8 cellular contexts compared by ENCODE assay signal in the genomic region with DNA sequence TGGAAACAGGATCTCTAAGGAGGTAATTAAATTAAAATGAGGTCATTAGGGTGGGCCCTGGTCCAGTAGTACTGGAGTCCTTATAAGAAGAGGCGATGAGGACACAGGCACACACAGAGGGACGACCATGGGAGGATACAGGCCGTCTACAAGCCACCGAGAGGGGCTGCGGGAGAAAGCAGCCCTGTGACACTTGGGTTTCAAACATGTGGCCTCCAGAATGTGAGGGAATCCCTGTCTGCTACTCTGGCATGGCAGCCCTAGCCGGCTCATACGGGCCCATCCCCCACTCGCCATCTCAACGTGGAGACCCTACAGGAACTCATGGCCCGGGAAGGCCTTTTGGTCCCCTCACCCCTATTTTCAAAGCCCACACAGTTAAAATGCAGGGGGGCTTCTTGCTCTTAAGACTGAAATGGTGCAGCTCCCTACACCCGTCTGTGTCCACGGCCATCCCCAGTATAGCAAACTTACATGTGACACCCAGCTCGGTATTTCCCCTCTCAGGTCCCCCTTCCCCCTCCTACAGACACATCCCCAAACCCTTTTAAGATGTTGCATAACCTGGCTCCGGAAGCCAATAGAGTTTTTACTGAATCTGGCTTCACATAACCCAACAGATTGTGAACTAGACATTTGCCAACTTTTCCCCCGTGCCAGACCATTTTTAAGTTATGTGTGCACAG.
A peak's percentile ranks its signal among the peaks of the same experiment; 100 is the strongest.
DNase-seq lines count a peak whose midpoint lies in the region; ATAC-seq and TF ChIP-seq lines count a peak whose summit lies in the region.

No MANE protein-coding gene starts in this region.

- no peak for TF ChIP-seq RAD21 in SK-N-SH (IDR thresholded peaks at IDR 0.05; ENCODE audit: low read length)

- peak; percentile 67 for DNase-seq in activated CD8-positive, alpha-beta memory T cell treated with anti-CD3 and anti-CD28 coated beads for 24 hours
- DNase-seq in activated CD8-positive, alpha-beta memory T cell treated with anti-CD3 and anti-CD28 coated beads, Interleukin-2, amount 50 U/mL, for 48 hours: no peak
- DNase-seq in SK-N-SH: peak; percentile 12
- peak; percentile 34 for DNase-seq in mucosa of gallbladder (ENCODE audit: low spot score)
- peak in 1 of 2 donors; percentile 63 for DNase-seq in aorta

- TF ChIP-seq EP300 in SK-N-SH (IDR thresholded peaks at IDR 0.05; ENCODE audit: borderline replicate concordance in 1 of 2, low read depth in 1 of 2, low read length in 1 of 2): no peak

- H3K9ac ChIP-seq in SK-N-SH: no peak overlapping the region

- H3K4me2 ChIP-seq in SK-N-SH: 0 out of 2 replicates have a peak overlapping the region, but pooled peaks have one; percentile 26

- H3K9me3 ChIP-seq in SK-N-SH (no peaks in the 10 kb centered on the region), aorta (ENCODE audit: control insufficient read depth, low read length) (no peaks in the 10 kb centered on the region)

- H3K27ac ChIP-seq in SK-N-SH (ENCODE audit: low read depth in 2 of 2, low read length in 1 of 2) (peak overlapping the region; percentile 53 to 81), cingulate gyrus (ENCODE audit: low read depth, low read length) (peak overlapping the region; percentile 72), aorta (ENCODE audit: low read depth in 1 of 2, low read length in 2 of 2) (peak overlapping the region; percentile 17 to 23)

- POLR2A ChIA-PET in SK-N-SH (lab: Yijun Ruan, JAX): no interaction called here

- CTCF ChIA-PET in SK-N-SH (lab: Yijun Ruan, JAX): no interaction called here

- H3K36me3 ChIP-seq in SK-N-SH (replicated peaks in 1 of 2; ENCODE audit: control insufficient read depth in 1 of 2, insufficient read depth in 2 of 2, low read length in 1 of 2) (no peaks in the 10 kb centered on the region), aorta (ENCODE audit: control insufficient read depth in 1 of 2, insufficient read depth in 2 of 2, low read length in 1 of 2) (no peaks in the 10 kb centered on the region)

- ATAC-seq in HG02938 (IDR thresholded peaks at IDR 0.05; ENCODE audit: unreplicated experiment) (peak; percentile 17), aorta (ENCODE audit: low FRiP score) (peak; percentile 62), GM18520 (IDR thresholded peaks at IDR 0.05; ENCODE audit: unreplicated experiment) (no peak)

- WGBS in SK-N-SH (ENCODE audit: low lambda C conversion rate): 38% methylated on average over 15 of the region's 15 CpGs
- WGBS in aorta, 2 donors: 3 to 9% methylated on average over 15 of the region's 15 CpGs

- no peaks in the 10 kb centered on the region for H4K20me1 ChIP-seq in SK-N-SH (ENCODE audit: insufficient read depth)

- intact Hi-C loops in aorta (cut with DNase I): loop anchor here (5.0 to 10.0 kb wide), 7 partner anchors 102 to 428 kb away; no protein-coding TSS in a partner anchor

- no peaks in the 10 kb centered on the region for H3K27me3 ChIP-seq in SK-N-SH (ENCODE audit: insufficient read depth)
- no peaks in the 10 kb centered on the region for H3K27me3 ChIP-seq in aorta (ENCODE audit: control insufficient read depth in 1 of 2, insufficient read depth in 2 of 2, low read length in 1 of 2)

- peak overlapping the region; percentile 70 for H2AFZ ChIP-seq in SK-N-SH (ENCODE audit: low read depth)

- H3K4me3 ChIP-seq in SK-N-SH (ENCODE audit: low read depth in 2 of 2, low read length in 1 of 2) (no peak overlapping the region), aorta (ENCODE audit: low read length in 2 of 2) (no peak overlapping the region)

- H3K9me2 ChIP-seq in SK-N-SH: no peaks in the 10 kb centered on the region

- H3K4me1 ChIP-seq in SK-N-SH (ENCODE audit: control insufficient read depth in 1 of 2, insufficient read depth in 2 of 2, low read depth in 1 of 2, low read length in 1 of 2): peaks cover 12 to 18% of the 10 kb centered on the region in 2 experiments; a peak in 3 of 4 replicates
- no peaks in the 10 kb centered on the region for H3K4me1 ChIP-seq in aorta (ENCODE audit: control insufficient read depth in 1 of 2, insufficient read depth in 2 of 2, low read length in 2 of 2)

- TF ChIP-seq CTCF in SK-N-SH (IDR thresholded peaks at IDR 0.05): no peak

- H3F3A ChIP-seq in SK-N-SH (replicated peaks; ENCODE audit: insufficient read depth): no peaks in the 10 kb centered on the region

- no peaks in the 10 kb centered on the region for H3K79me2 ChIP-seq in SK-N-SH (ENCODE audit: insufficient read depth)

TF ChIP-seq in SK-N-SH, 30 proteins besides CTCF, POLR2A, EP300 and RAD21:
- no peak for TF ChIP-seq NRF1 (IDR thresholded peaks at IDR 0.05; ENCODE audit: low read depth, low read length)
- no peak for TF ChIP-seq YY1 (IDR thresholded peaks at IDR 0.05; ENCODE audit: low read depth)

Comparison
In these comparisons a context has a peak if more than half of its experiments do, and no peak if none do; other contexts are left out.
1. H3K27ac ChIP-seq: peak in every context shown above with its lines; median percentile 72 in cingulate gyrus; 67 in SK-N-SH; 20 in aorta.